15 cellular contexts compared by ENCODE assay signal in the genomic region with DNA sequence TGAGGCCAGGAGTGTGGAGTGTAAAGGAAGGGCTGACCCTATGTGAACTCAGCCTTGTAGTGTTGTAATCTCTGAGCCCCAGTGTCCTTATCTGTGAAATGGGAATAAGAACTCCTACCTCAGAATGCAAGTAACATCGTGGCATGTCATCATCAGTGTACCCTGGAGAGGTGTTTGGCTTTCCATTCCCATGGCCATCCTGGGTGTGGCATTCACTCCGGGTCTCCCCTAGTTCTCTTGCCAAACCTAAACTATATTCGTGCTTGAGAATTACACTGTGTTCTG. TPM values are rescaled to one million over a fixed set of nuclear protein-coding genes. Genes with fewer than 3 reads are reported as not detected.
DNase-seq lines count a peak whose midpoint lies in the region; ATAC-seq and TF ChIP-seq lines count a peak whose summit lies in the region.
"Had no signal": no experiment of that assay in that cellular context is flagged by ENCODE, and none has a peak within 500 bp of the region (broad histone marks: within the 10 kb centered on the region; RNA-seq: fewer than 3 reads in every experiment).

No MANE protein-coding gene starts in this region.

- intact Hi-C loops in naive thymus-derived CD4-positive, alpha-beta T cell (cut with micrococcal nuclease) = loop anchor here in 1 of 2 donors (10.0 kb wide), 1 partner anchor 517 kb away; the partner anchor contains the start of gene PDK2

- no peak for TF ChIP-seq POLR2A in tibial nerve (IDR thresholded peaks at IDR 0.05)

- H2AFZ ChIP-seq in SK-N-SH (ENCODE audit: low read depth) = no peak overlapping the region

- H3K9me2 ChIP-seq in SK-N-SH = no peaks in the 10 kb centered on the region

- TF ChIP-seq CTCF in SK-N-SH (IDR thresholded peaks at IDR 0.05) = no peak
- TF ChIP-seq CTCF in brain (conservative IDR thresholded peaks at IDR 0.05) = no peak
- TF ChIP-seq CTCF in tibial nerve (IDR thresholded peaks at IDR 0.05) = no peak

- peak overlapping the region; percentile 85 to 89 (median 89) for H3K4me3 Mint-ChIP-seq in brain
- peak overlapping the region; percentile 9 to 81 (median 44) for H3K4me3 Mint-ChIP-seq in naive thymus-derived CD4-positive, alpha-beta T cell

- H3K9ac ChIP-seq in SK-N-SH = no peak overlapping the region

- H3K36me3 Mint-ChIP-seq in brain = no peaks in the 10 kb centered on the region
- no peaks in the 10 kb centered on the region for H3K36me3 Mint-ChIP-seq in naive thymus-derived CD4-positive, alpha-beta T cell

- H3K36me3 ChIP-seq in SK-N-SH (replicated peaks in 1 of 2; ENCODE audit: control insufficient read depth in 1 of 2, insufficient read depth in 2 of 2, low read length in 1 of 2) = no peaks in the 10 kb centered on the region
- H3K36me3 ChIP-seq in naive thymus-derived CD4-positive, alpha-beta T cell (ENCODE audit: control insufficient read depth in 2 of 3, insufficient read depth in 3 of 3, low read length in 3 of 3) = no peaks in the 10 kb centered on the region
- H3K36me3 ChIP-seq in tibial nerve = no peaks in the 10 kb centered on the region

- CTCF ChIA-PET in SK-N-SH (lab: Yijun Ruan, JAX) = interaction anchor here (0.7 to 48.9 kb wide), 6 partner anchors 7 to 165 kb away, joined by 3 to 2107 read pairs (median 26); partner anchors contain the start of genes SLC35B1 and SPOP
- CTCF ChIA-PET in naive thymus-derived CD4-positive, alpha-beta T cell (lab: Charles Lee) = no interaction called here

- H3K9me3 ChIP-seq in SK-N-SH (no peaks in the 10 kb centered on the region), tibial nerve (no peaks in the 10 kb centered on the region)
- no peaks in the 10 kb centered on the region for H3K9me3 ChIP-seq in naive thymus-derived CD4-positive, alpha-beta T cell (ENCODE audit: control insufficient read depth in 2 of 3, low read length in 3 of 3)

- H3K4me1 ChIP-seq in SK-N-SH (ENCODE audit: control insufficient read depth in 1 of 2, insufficient read depth in 2 of 2, low read depth in 1 of 2, low read length in 1 of 2) (peaks cover 8 to 20% of the 10 kb centered on the region in 2 experiments; a peak in 2 of 4 replicates), tibial nerve (peaks cover 0 to 60% (median 15%) of the 10 kb centered on the region in 4 donors)
- peaks cover 4 to 9% of the 10 kb centered on the region in 2 donors for H3K4me1 ChIP-seq in naive thymus-derived CD4-positive, alpha-beta T cell (ENCODE audit: control insufficient read depth in 2 of 2, insufficient read depth in 2 of 2, low read length in 2 of 2)

- peaks cover 20% of the 10 kb centered on the region for H3K4me1 Mint-ChIP-seq in brain
- peaks cover 0 to 7% (median 4%) of the 10 kb centered on the region in 7 donors for H3K4me1 Mint-ChIP-seq in naive thymus-derived CD4-positive, alpha-beta T cell

- no peaks in the 10 kb centered on the region for H3K9me3 Mint-ChIP-seq in brain
- H3K9me3 Mint-ChIP-seq in naive thymus-derived CD4-positive, alpha-beta T cell = no peaks in the 10 kb centered on the region
- H3K9me3 Mint-ChIP-seq: activated CD4-positive, alpha-beta T cell treated with anti-CD3 and anti-CD28 coated beads, Interleukin-2, amount 10 ng/mL, durations not matched to agents 7 days and 5 days had no signal

- H3K27ac ChIP-seq in SK-N-SH (ENCODE audit: low read depth in 2 of 2, low read length in 1 of 2) (no peak overlapping the region), tibial nerve (peak overlapping the region in 3 of 4 donors; percentile 60 to 88 (median 72))
- no peak overlapping the region for H3K27ac ChIP-seq in naive thymus-derived CD4-positive, alpha-beta T cell (ENCODE audit: low read depth, low read length)

- peak overlapping the region in 2 of 5 experiments; percentile 90 to 91 for H3K27ac Mint-ChIP-seq in brain
- no peak overlapping the region for H3K27ac Mint-ChIP-seq in naive thymus-derived CD4-positive, alpha-beta T cell
- H3K27ac Mint-ChIP-seq: activated CD4-positive, alpha-beta T cell treated with anti-CD3 and anti-CD28 coated beads, Interleukin-2, amount 10 ng/mL, durations not matched to agents 7 days and 5 days had no signal

- WGBS in SK-N-SH (ENCODE audit: low lambda C conversion rate) = 88% methylated on average over 3 of the region's 3 CpGs
- 59 to 60% methylated on average over 3 of the region's 3 CpGs for WGBS in tibial nerve, 2 donors

- H4K20me1 ChIP-seq in SK-N-SH (ENCODE audit: insufficient read depth) = no peaks in the 10 kb centered on the region

- ATAC-seq in SK-N-SH treated with all-trans-retinoic acid at 6 μM for 48 hours = no peak
- ATAC-seq in naive thymus-derived CD4-positive, alpha-beta T cell = no peak

- H3K27me3 ChIP-seq in SK-N-SH (ENCODE audit: insufficient read depth) (no peaks in the 10 kb centered on the region; the same call in 1 of the 2 replicates), tibial nerve (peaks cover 0 to 11% of the 10 kb centered on the region in 2 donors)
- H3K27me3 ChIP-seq in naive thymus-derived CD4-positive, alpha-beta T cell (ENCODE audit: control insufficient read depth in 2 of 2, insufficient read depth in 2 of 2, low read length in 2 of 2) = peaks cover 4 to 15% of the 10 kb centered on the region in 2 donors

- H3K27me3 Mint-ChIP-seq in brain = peaks cover 51% of the 10 kb centered on the region
- peaks cover 26 to 57% (median 29%) of the 10 kb centered on the region in 5 donors for H3K27me3 Mint-ChIP-seq in naive thymus-derived CD4-positive, alpha-beta T cell

- no peak for TF ChIP-seq RAD21 in SK-N-SH (IDR thresholded peaks at IDR 0.05; ENCODE audit: low read length)

- peaks cover 7% of the 10 kb centered on the region for H3F3A ChIP-seq in SK-N-SH (replicated peaks; ENCODE audit: insufficient read depth)

- no peak for TF ChIP-seq EP300 in SK-N-SH (IDR thresholded peaks at IDR 0.05; ENCODE audit: borderline replicate concordance in 1 of 2, low read depth in 1 of 2, low read length in 1 of 2)
- peak in 1 of 2 donors; percentile 6 for TF ChIP-seq EP300 in tibial nerve (IDR thresholded peaks at IDR 0.05)

- peak; percentile 36 for DNase-seq in SK-N-SH
- no peak for DNase-seq in naive thymus-derived CD4-positive, alpha-beta T cell
- no peak for DNase-seq in tibial nerve (ENCODE audit: low spot score in 2 of 2)
- DNase-seq in midbrain (lab: John Stamatoyannopoulos, UW) = no peak
- no peak for DNase-seq in NCI-H526 treated with DMSO at 0.1 percent for 48 hours (lab: John Stamatoyannopoulos, UW)
- DNase-seq in SW480 (ENCODE audit: low spot score) = no peak
- DNase-seq: 8988T; activated CD4-positive, alpha-beta T cell treated with anti-CD3 and anti-CD28 coated beads, Interleukin-2, amount 10 ng/mL, durations not matched to agents 7 days and 5 days; activated effector memory CD4-positive, alpha-beta T cell treated with Interleukin-2 at 50 U/mL for 16 hours; foreskin fibroblast; GOT3; NCI-H1436 treated with DMSO at 0.1 percent for 48 hours; nucleus accumbens had no signal

- H3K79me2 ChIP-seq in SK-N-SH (ENCODE audit: insufficient read depth) = no peaks in the 10 kb centered on the region

- POLR2A ChIA-PET in SK-N-SH (lab: Yijun Ruan, JAX) = no interaction called here
- POLR2A ChIA-PET in naive thymus-derived CD4-positive, alpha-beta T cell (lab: Charles Lee) = no interaction called here

- H3K4me3 ChIP-seq in SK-N-SH (ENCODE audit: low read depth in 2 of 2, low read length in 1 of 2) (no peak overlapping the region), tibial nerve (peak overlapping the region in 2 of 4 donors; percentile 78 to 80)
- H3K4me3 ChIP-seq in naive thymus-derived CD4-positive, alpha-beta T cell (ENCODE audit: low read length) = no peak overlapping the region

- peak overlapping the region; percentile 99; the same call in 1 of the 2 replicates for H3K4me2 ChIP-seq in SK-N-SH

TF ChIP-seq in SK-N-SH, 30 proteins besides CTCF, POLR2A, EP300 and RAD21 (continues in another document):
- TF ChIP-seq NRF1 (IDR thresholded peaks at IDR 0.05; ENCODE audit: low read depth, low read length) = no peak
- no peak for TF ChIP-seq FOXM1 (IDR thresholded peaks at IDR 0.05; ENCODE audit: low read depth)
- no peak for TF ChIP-seq GABPA (IDR thresholded peaks at IDR 0.05; ENCODE audit: low read depth)
- no peak for TF ChIP-seq YY1 (IDR thresholded peaks at IDR 0.05; ENCODE audit: low read depth)
- no peak for TF ChIP-seq SMC3 (IDR thresholded peaks at IDR 0.05; ENCODE audit: low read depth, low read length)
- no peak for TF ChIP-seq USF2 (IDR thresholded peaks at IDR 0.05; ENCODE audit: borderline replicate concordance, low read depth, low read length)
- TF ChIP-seq MXI1 (IDR thresholded peaks at IDR 0.05; ENCODE audit: low read depth, low read length) = no peak
- no peak for TF ChIP-seq GATA2 (CRISPR knock-in tag; IDR thresholded peaks at IDR 0.05)

TF ChIP-seq in SK-N-SH treated with all-trans-retinoic acid at 6 μM for 48 hours, 23 proteins besides CTCF, POLR2A, EP300 and RAD21 (continues in another document):
- TF ChIP-seq, protein P1, sequence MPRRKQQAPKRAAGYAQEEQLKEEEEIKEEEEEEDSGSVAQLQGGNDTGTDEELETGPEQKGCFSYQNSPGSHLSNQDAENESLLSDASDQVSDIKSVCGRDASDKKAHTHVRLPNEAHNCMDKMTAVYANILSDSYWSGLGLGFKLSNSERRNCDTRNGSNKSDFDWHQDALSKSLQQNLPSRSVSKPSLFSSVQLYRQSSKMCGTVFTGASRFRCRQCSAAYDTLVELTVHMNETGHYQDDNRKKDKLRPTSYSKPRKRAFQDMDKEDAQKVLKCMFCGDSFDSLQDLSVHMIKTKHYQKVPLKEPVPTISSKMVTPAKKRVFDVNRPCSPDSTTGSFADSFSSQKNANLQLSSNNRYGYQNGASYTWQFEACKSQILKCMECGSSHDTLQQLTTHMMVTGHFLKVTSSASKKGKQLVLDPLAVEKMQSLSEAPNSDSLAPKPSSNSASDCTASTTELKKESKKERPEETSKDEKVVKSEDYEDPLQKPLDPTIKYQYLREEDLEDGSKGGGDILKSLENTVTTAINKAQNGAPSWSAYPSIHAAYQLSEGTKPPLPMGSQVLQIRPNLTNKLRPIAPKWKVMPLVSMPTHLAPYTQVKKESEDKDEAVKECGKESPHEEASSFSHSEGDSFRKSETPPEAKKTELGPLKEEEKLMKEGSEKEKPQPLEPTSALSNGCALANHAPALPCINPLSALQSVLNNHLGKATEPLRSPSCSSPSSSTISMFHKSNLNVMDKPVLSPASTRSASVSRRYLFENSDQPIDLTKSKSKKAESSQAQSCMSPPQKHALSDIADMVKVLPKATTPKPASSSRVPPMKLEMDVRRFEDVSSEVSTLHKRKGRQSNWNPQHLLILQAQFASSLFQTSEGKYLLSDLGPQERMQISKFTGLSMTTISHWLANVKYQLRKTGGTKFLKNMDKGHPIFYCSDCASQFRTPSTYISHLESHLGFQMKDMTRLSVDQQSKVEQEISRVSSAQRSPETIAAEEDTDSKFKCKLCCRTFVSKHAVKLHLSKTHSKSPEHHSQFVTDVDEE (CRISPR knock-in tag; IDR thresholded peaks at IDR 0.05) = no peak
- TF ChIP-seq ZNF70 (CRISPR knock-in tag; IDR thresholded peaks at IDR 0.05) (no peak), OSR1 (CRISPR knock-in tag; IDR thresholded peaks at IDR 0.05) (no peak), ESRRG (CRISPR knock-in tag; IDR thresholded peaks at IDR 0.05) (no peak)

RNA-seq across cellular contexts. Expression of gene NXPH3, which starts 1.9 kb away (rescaled TPM):
- polyA plus RNA-seq in SK-N-SH (2012; rRNA removed) (0.30 and 0.31 TPM in 2 replicates), brain (ENCODE audit: insufficient read depth, low read depth, low replicate concordance) (5.1 TPM)
- polyA plus RNA-seq in SK-N-SH (2012; cell fraction: cytosol; rRNA removed) = 0.14 and 0.16 TPM in 2 replicates
- 0.25 and 0.34 TPM in 2 replicates for polyA plus RNA-seq in SK-N-SH (2012; cell fraction: nucleus; rRNA removed)
- not detected for total RNA-seq in naive thymus-derived CD4-positive, alpha-beta T cell
- polyA plus RNA-seq in naive thymus-derived CD4-positive, alpha-beta T cell = not detected
- 10 to 100 TPM in 2 of 4 donors, 1 to 10 TPM in 2; 5.4 to 21.9 (median 11.4) TPM for total RNA-seq in tibial nerve
- total RNA-seq: activated CD4-positive, alpha-beta T cell treated with anti-CD3 and anti-CD28 coated beads, Interleukin-2, amount 10 ng/mL, durations not matched to agents 7 days and 5 days had no signal

Comparison
In these comparisons a context has a peak if more than half of its experiments do, and no peak if none do; other contexts are left out.
1. H3K27ac ChIP-seq: peak in tibial nerve (3 of 4); none in SK-N-SH (0 of 2) and naive thymus-derived CD4-positive, alpha-beta T cell (single experiment).